Comparison of ENCODE assay signal across 10 cellular contexts in genomic region chr7:6502886-6503285, GRCh38. TPM values are rescaled to one million over a fixed set of nuclear protein-coding genes. Genes with fewer than 3 reads are reported as not detected.
DNase-seq lines count a peak whose midpoint lies in the region; ATAC-seq, FAIRE-seq and TF ChIP-seq lines count a peak whose summit lies in the region.
"Had no signal": no experiment of that assay in that cellular context is flagged by ENCODE, and none has a peak within 500 bp of the region (broad histone marks: within the 10 kb centered on the region; RNA-seq: fewer than 3 reads in every experiment).

No MANE protein-coding gene starts in this region.

- no peaks in the 10 kb centered on the region for H3K36me3 ChIP-seq in HepG2 (replicated peaks in 1 of 2; ENCODE audit: control insufficient read depth in 1 of 2, insufficient read depth in 2 of 2, low read length in 2 of 2)
- no peaks in the 10 kb centered on the region for H3K36me3 ChIP-seq in thyroid gland

- POLR2A ChIA-PET in activated CD8-positive, alpha-beta T cell treated with anti-CD3 and anti-CD28 coated beads, Interleukin-2, amount 10 ng/mL, durations not matched to agents 7 days and 5 days (lab: Charles Lee): no interaction called here
- POLR2A ChIA-PET in activated CD8-positive, alpha-beta T cell treated with anti-CD3 and anti-CD28 coated beads for 36 hours (lab: Charles Lee): no interaction called here
- POLR2A ChIA-PET in HepG2 (lab: Yijun Ruan, JAX): no interaction called here

- TF ChIP-seq EP300 in HepG2 (IDR thresholded peaks at IDR 0.05; ENCODE audit: low read depth in 2 of 2, low read length in 2 of 2) (no peak), HepG2 (CRISPR knock-in tag; IDR thresholded peaks at IDR 0.05; ENCODE audit: borderline replicate concordance) (no peak)

- no peak for TF ChIP-seq CTCF in activated CD8-positive, alpha-beta T cell treated with anti-CD3 and anti-CD28 coated beads for 36 hours (IDR thresholded peaks at IDR 0.05)
- TF ChIP-seq CTCF in HepG2 (CRISPR knock-in tag; IDR thresholded peaks at IDR 0.05) (no peak), thyroid gland (IDR thresholded peaks at IDR 0.05) (no peak)

- H3K27me3 ChIP-seq in HepG2 (ENCODE audit: control insufficient read depth in 1 of 2, insufficient read depth in 2 of 2, low read length in 2 of 2) (peaks cover 12 to 73% of the 10 kb centered on the region in 2 experiments; a peak in 4 of 5 replicates), thyroid gland (no peaks in the 10 kb centered on the region)

- no peak overlapping the region for H3K27ac Mint-ChIP-seq in activated CD8-positive, alpha-beta T cell treated with anti-CD3 and anti-CD28 coated beads, Interleukin-2, amount 10 ng/mL, durations not matched to agents 7 days and 5 days
- H3K27ac Mint-ChIP-seq in activated CD8-positive, alpha-beta T cell treated with anti-CD3 and anti-CD28 coated beads for 36 hours: no peak overlapping the region
- no peak overlapping the region for H3K27ac Mint-ChIP-seq in activated naive CD8-positive, alpha-beta T cell treated with anti-CD3 and anti-CD28 coated beads, Interleukin-2, amount 50 U/mL, for 24 hours

- no peak overlapping the region for H2AFZ ChIP-seq in HepG2 (ENCODE audit: low read length)

- no peaks in the 10 kb centered on the region for H3K79me2 ChIP-seq in HepG2 (ENCODE audit: insufficient read depth, low read length)

- no peaks in the 10 kb centered on the region for H3K9me3 Mint-ChIP-seq in activated CD8-positive, alpha-beta T cell treated with anti-CD3 and anti-CD28 coated beads, Interleukin-2, amount 10 ng/mL, durations not matched to agents 7 days and 5 days (ENCODE audit: insufficient read depth)
- no peaks in the 10 kb centered on the region for H3K9me3 Mint-ChIP-seq in activated CD8-positive, alpha-beta T cell treated with anti-CD3 and anti-CD28 coated beads for 36 hours
- H3K9me3 Mint-ChIP-seq in activated naive CD8-positive, alpha-beta T cell treated with anti-CD3 and anti-CD28 coated beads, Interleukin-2, amount 50 U/mL, for 24 hours: no peaks in the 10 kb centered on the region
- H3K9me3 Mint-ChIP-seq: activated T-helper 1 cell treated with anti-CD3 and anti-CD28 coated beads, Interleukin-12 subunit alpha, Interleukin-12 subunit beta, Interleukin-2, Interleukin-4 antibody, amounts not matched to agents 30 ng/mL and 10 ng/mL and 1 ng/mL, durations not matched to agents 14 hours and 24 hours and 36 hours had no signal

- no peak for ATAC-seq in activated CD8-positive, alpha-beta T cell treated with anti-CD3 and anti-CD28 coated beads, Interleukin-2, amount 10 ng/mL, durations not matched to agents 7 days and 5 days
- ATAC-seq in activated CD8-positive, alpha-beta T cell treated with anti-CD3 and anti-CD28 coated beads for 36 hours: no peak
- ATAC-seq in activated naive CD8-positive, alpha-beta T cell treated with anti-CD3 and anti-CD28 coated beads, Interleukin-2, amount 50 U/mL, for 24 hours: no peak
- ATAC-seq in HepG2 (no peak), GM19023 (IDR thresholded peaks at IDR 0.05; ENCODE audit: unreplicated experiment) (no peak)

- no peak for TF ChIP-seq RAD21 in HepG2 (CRISPR knock-in tag; IDR thresholded peaks at IDR 0.05)

- no peak for DNase-seq in activated CD8-positive, alpha-beta T cell treated with anti-CD3 and anti-CD28 coated beads, Interleukin-2, amount 10 ng/mL, durations not matched to agents 7 days and 5 days
- no peak for DNase-seq in activated CD8-positive, alpha-beta T cell treated with anti-CD3 and anti-CD28 coated beads for 36 hours
- no peak for DNase-seq in activated naive CD8-positive, alpha-beta T cell treated with anti-CD3 and anti-CD28 coated beads, Interleukin-2, amount 50 U/mL, for 24 hours
- DNase-seq in HepG2 (ENCODE audit: low spot score): no peak
- peak in 1 of 2 donors; percentile 32 for DNase-seq in thyroid gland
- DNase-seq in NCI-H748 treated with DMSO at 0.1 percent for 48 hours (lab: John Stamatoyannopoulos, UW): no peak
- no peak for DNase-seq in stimulated activated CD8-positive, alpha-beta memory T cell treated with anti-CD3 and anti-CD28 coated beads, Interleukin-4, amount 100 ng/mL, for 48 hours
- DNase-seq: cortex of kidney had no signal

- peaks cover 18% of the 10 kb centered on the region; the same call in 1 of the 2 replicates for H3K4me1 ChIP-seq in HepG2 (ENCODE audit: insufficient read depth, low read length)
- peaks cover 12 to 15% of the 10 kb centered on the region in 2 donors for H3K4me1 ChIP-seq in thyroid gland

- in situ Hi-C loops in HepG2 (cut with HindIII; ENCODE audit: extremely low pct_ligation_motif_present, low pct_unique_long_range_greater_than_20kb): no loop called here

- H3K27ac ChIP-seq in HepG2 (ENCODE audit: extremely low read length, insufficient read depth, low read length) (no peak overlapping the region), thyroid gland (no peak overlapping the region)

- no peaks in the 10 kb centered on the region for H4K20me1 ChIP-seq in HepG2 (ENCODE audit: insufficient read depth, low read length)

- H3K9me3 ChIP-seq in HepG2 (ENCODE audit: low read length): no peaks in the 10 kb centered on the region
- no peaks in the 10 kb centered on the region for H3K9me3 ChIP-seq in thyroid gland

- peak overlapping the region in 2 of 3 experiments; percentile 58 to 77; a peak in 2 of 6 replicates for H3K4me3 ChIP-seq in HepG2 (replicated peaks in 1 of 3; ENCODE audit: insufficient read depth in 1 of 3, low read depth in 2 of 3, low read length in 3 of 3)
- H3K4me3 ChIP-seq in thyroid gland (replicated peaks in 1 of 3): peak overlapping the region in 2 of 3 donors; percentile 75 to 83

- BruUV-seq in HepG2 (replicated peaks; lab: Mats Ljungman, UMichigan): no TSS peak

- WGBS in HepG2 (ENCODE audit: low lambda C conversion rate): 26% methylated on average over 7 of the region's 13 CpGs
- WGBS in thyroid gland, 2 donors: 57% methylated on average over 5 to 13 of the region's 13 CpGs

- H3K4me1 Mint-ChIP-seq in activated CD8-positive, alpha-beta T cell treated with anti-CD3 and anti-CD28 coated beads, Interleukin-2, amount 10 ng/mL, durations not matched to agents 7 days and 5 days (ENCODE audit: low read depth): peaks cover 14% of the 10 kb centered on the region
- H3K4me1 Mint-ChIP-seq in activated CD8-positive, alpha-beta T cell treated with anti-CD3 and anti-CD28 coated beads for 36 hours (ENCODE audit: low read depth): peaks cover 3% of the 10 kb centered on the region
- peaks cover 4% of the 10 kb centered on the region for H3K4me1 Mint-ChIP-seq in activated naive CD8-positive, alpha-beta T cell treated with anti-CD3 and anti-CD28 coated beads, Interleukin-2, amount 50 U/mL, for 24 hours

- no peak for TF ChIP-seq POLR2A in HepG2 (IDR thresholded peaks at IDR 0.05; ENCODE audit: insufficient read depth in 1 of 2, low read depth in 2 of 2, low read length in 2 of 2)
- TF ChIP-seq POLR2A in thyroid gland (IDR thresholded peaks at IDR 0.05): no peak

- CTCF ChIA-PET in activated CD8-positive, alpha-beta T cell treated with anti-CD3 and anti-CD28 coated beads, Interleukin-2, amount 10 ng/mL, durations not matched to agents 7 days and 5 days (lab: Charles Lee): no interaction called here
- CTCF ChIA-PET in activated CD8-positive, alpha-beta T cell treated with anti-CD3 and anti-CD28 coated beads for 36 hours (lab: Charles Lee): no interaction called here
- CTCF ChIA-PET in HepG2 (lab: Yijun Ruan, JAX; ENCODE audit: low intra/inter-chr PET ratio, low total read pairs): no interaction called here

- peaks cover 6% of the 10 kb centered on the region for H3K27me3 Mint-ChIP-seq in activated CD8-positive, alpha-beta T cell treated with anti-CD3 and anti-CD28 coated beads, Interleukin-2, amount 10 ng/mL, durations not matched to agents 7 days and 5 days (ENCODE audit: low read depth)
- no peaks in the 10 kb centered on the region for H3K27me3 Mint-ChIP-seq in activated CD8-positive, alpha-beta T cell treated with anti-CD3 and anti-CD28 coated beads for 36 hours
- no peaks in the 10 kb centered on the region for H3K27me3 Mint-ChIP-seq in activated naive CD8-positive, alpha-beta T cell treated with anti-CD3 and anti-CD28 coated beads, Interleukin-2, amount 50 U/mL, for 24 hours

- peak overlapping the region; percentile 74 for H3K4me2 ChIP-seq in HepG2 (ENCODE audit: low read depth, low read length)

- H3K9ac ChIP-seq in HepG2 (ENCODE audit: insufficient read depth, low read depth, low read length): no peak overlapping the region

- FAIRE-seq in HepG2 (lab: Jason Lieb, UNC): no peak

- intact Hi-C loops in activated CD8-positive, alpha-beta T cell treated with anti-CD3 and anti-CD28 coated beads for 36 hours (cut with micrococcal nuclease): no loop called here
- intact Hi-C loops in HepG2 (cut with micrococcal nuclease; ENCODE audit: unreplicated experiment) (no loop called here), thyroid gland (cut with DNase I) (no loop called here)

- peak overlapping the region; percentile 8 for H3K4me3 Mint-ChIP-seq in activated CD8-positive, alpha-beta T cell treated with anti-CD3 and anti-CD28 coated beads, Interleukin-2, amount 10 ng/mL, durations not matched to agents 7 days and 5 days
- H3K4me3 Mint-ChIP-seq in activated CD8-positive, alpha-beta T cell treated with anti-CD3 and anti-CD28 coated beads for 36 hours: no peak overlapping the region
- H3K4me3 Mint-ChIP-seq in activated naive CD8-positive, alpha-beta T cell treated with anti-CD3 and anti-CD28 coated beads, Interleukin-2, amount 50 U/mL, for 24 hours: peak overlapping the region; percentile 26

- no peaks in the 10 kb centered on the region for H3K36me3 Mint-ChIP-seq in activated CD8-positive, alpha-beta T cell treated with anti-CD3 and anti-CD28 coated beads, Interleukin-2, amount 10 ng/mL, durations not matched to agents 7 days and 5 days (ENCODE audit: low read depth)
- no peaks in the 10 kb centered on the region for H3K36me3 Mint-ChIP-seq in activated CD8-positive, alpha-beta T cell treated with anti-CD3 and anti-CD28 coated beads for 36 hours (ENCODE audit: low read depth)
- no peaks in the 10 kb centered on the region for H3K36me3 Mint-ChIP-seq in activated naive CD8-positive, alpha-beta T cell treated with anti-CD3 and anti-CD28 coated beads, Interleukin-2, amount 50 U/mL, for 24 hours (ENCODE audit: low read depth)

RNA-seq across cellular contexts. Expression of gene KDELR2, which starts 18.9 kb away (rescaled TPM):
- 10 to 100 TPM; 60.3 to 61.9 TPM for total RNA-seq in activated CD8-positive, alpha-beta T cell treated with anti-CD3 and anti-CD28 coated beads, Interleukin-2, amount 10 ng/mL, durations not matched to agents 7 days and 5 days
- total RNA-seq in activated CD8-positive, alpha-beta T cell treated with anti-CD3 and anti-CD28 coated beads for 36 hours: 10 to 100 TPM; 61.3 to 63.3 TPM
- total RNA-seq in HepG2 (2016; rRNA removed; fragmentation: Illumina TruSeq; extraction: Trizol) (118 and 194 TPM in 2 replicates), thyroid gland (100 to 1,000 TPM; 113 to 203 (median 147) TPM)
- total RNA-seq in HepG2 (2016; cell fraction: cytosol; rRNA removed; fragmentation: Illumina TruSeq; extraction: Trizol; ENCODE audit: low read depth): 89.6 and 109 TPM in 2 replicates
- total RNA-seq in HepG2 (2016; cell fraction: insoluble cytoplasmic fraction; rRNA removed; fragmentation: Illumina TruSeq; extraction: Trizol): 120 and 181 TPM in 2 replicates
- total RNA-seq in HepG2 (2016; cell fraction: membrane; rRNA removed; fragmentation: Illumina TruSeq; extraction: Trizol): 185 and 203 TPM in 2 replicates
- 159 and 179 TPM in 2 replicates for total RNA-seq in HepG2 (2016; cell fraction: nucleus; rRNA removed; fragmentation: Illumina TruSeq; extraction: Trizol)
- polyA plus RNA-seq in HepG2 (2011; rRNA removed): 167 and 220 TPM in 2 replicates
- polyA plus RNA-seq in HepG2 (2011; cell fraction: cytosol; rRNA removed): 151 and 187 TPM in 2 replicates
- 68.9 and 73.8 TPM in 2 replicates for polyA plus RNA-seq in HepG2 (2011; cell fraction: nucleus; rRNA removed)
- polyA plus RNA-seq in HepG2 (2012): 149 and 242 TPM in 2 replicates
- polyA plus RNA-seq in HepG2 (2016; cell fraction: cytosol; fragmentation: Illumina TruSeq; extraction: Trizol; ENCODE audit: low read depth): 230 and 315 TPM in 2 replicates
- polyA plus RNA-seq in HepG2 (2016; cell fraction: insoluble cytoplasmic fraction; fragmentation: Illumina TruSeq; extraction: Trizol; ENCODE audit: low read depth): 186 and 202 TPM in 2 replicates
- polyA plus RNA-seq in HepG2 (2016; cell fraction: membrane; fragmentation: Illumina TruSeq; extraction: Trizol; ENCODE audit: low read depth): 266 and 311 TPM in 2 replicates
- 443 and 455 TPM in 2 replicates for polyA plus RNA-seq in HepG2 (2016; cell fraction: nucleus; fragmentation: Illumina TruSeq; extraction: Trizol; ENCODE audit: insufficient read depth, low read depth)
- polyA minus RNA-seq in HepG2 (2011; rRNA and poly(A)+ RNA removed; ENCODE audit: low replicate concordance): 133 and 182 TPM in 2 replicates
- 108 and 113 TPM in 2 replicates for polyA minus RNA-seq in HepG2 (2011; cell fraction: cytosol; rRNA and poly(A)+ RNA removed)
- polyA minus RNA-seq in HepG2 (2011; cell fraction: nucleus; rRNA and poly(A)+ RNA removed): 69.6 and 80.1 TPM in 2 replicates

RNA-seq across cellular contexts. Expression of gene GRID2IP, which starts 48.4 kb away (rescaled TPM):
- under 1 TPM in 1 of 2 experiments, not detected in 1; 0.21 TPM for total RNA-seq in activated CD8-positive, alpha-beta T cell treated with anti-CD3 and anti-CD28 coated beads, Interleukin-2, amount 10 ng/mL, durations not matched to agents 7 days and 5 days
- under 1 TPM; 0.18 to 0.23 TPM for total RNA-seq in activated CD8-positive, alpha-beta T cell treated with anti-CD3 and anti-CD28 coated beads for 36 hours
- not detected in 2 replicates for total RNA-seq in HepG2 (2016; rRNA removed; fragmentation: Illumina TruSeq; extraction: Trizol)
- total RNA-seq in HepG2 (2016; cell fraction: cytosol; rRNA removed; fragmentation: Illumina TruSeq; extraction: Trizol; ENCODE audit: low read depth): not detected in 2 replicates
- 0.04 TPM in 1 of 2 replicates, not detected in the other for total RNA-seq in HepG2 (2016; cell fraction: insoluble cytoplasmic fraction; rRNA removed; fragmentation: Illumina TruSeq; extraction: Trizol)
- not detected in 2 replicates for total RNA-seq in HepG2 (2016; cell fraction: membrane; rRNA removed; fragmentation: Illumina TruSeq; extraction: Trizol)
- total RNA-seq in HepG2 (2016; cell fraction: nucleus; rRNA removed; fragmentation: Illumina TruSeq; extraction: Trizol): not detected in 2 replicates
- polyA plus RNA-seq in HepG2 (2011; rRNA removed): 0.03 TPM in 1 of 2 replicates, not detected in the other
- 0.01 TPM in 1 of 2 replicates, not detected in the other for polyA plus RNA-seq in HepG2 (2011; cell fraction: cytosol; rRNA removed)
- polyA plus RNA-seq in HepG2 (2011; cell fraction: nucleus; rRNA removed): 0.27 and 0.42 TPM in 2 replicates
- not detected in 2 replicates for polyA plus RNA-seq in HepG2 (2012)
- polyA plus RNA-seq in HepG2 (2016; cell fraction: cytosol; fragmentation: Illumina TruSeq; extraction: Trizol; ENCODE audit: low read depth): not detected in 2 replicates
- not detected in 2 replicates for polyA plus RNA-seq in HepG2 (2016; cell fraction: insoluble cytoplasmic fraction; fragmentation: Illumina TruSeq; extraction: Trizol; ENCODE audit: low read depth)
- not detected in 2 replicates for polyA plus RNA-seq in HepG2 (2016; cell fraction: membrane; fragmentation: Illumina TruSeq; extraction: Trizol; ENCODE audit: low read depth)
- polyA plus RNA-seq in HepG2 (2016; cell fraction: nucleus; fragmentation: Illumina TruSeq; extraction: Trizol; ENCODE audit: insufficient read depth, low read depth): not detected in 2 replicates
- polyA minus RNA-seq in HepG2 (2011; rRNA and poly(A)+ RNA removed; ENCODE audit: low replicate concordance): 0.20 TPM in 1 of 2 replicates, not detected in the other
- polyA minus RNA-seq in HepG2 (2011; cell fraction: cytosol; rRNA and poly(A)+ RNA removed): not detected in 2 replicates
- 0.13 and 0.25 TPM in 2 replicates for polyA minus RNA-seq in HepG2 (2011; cell fraction: nucleus; rRNA and poly(A)+ RNA removed)
- under 1 TPM; 0.13 to 0.67 (median 0.40) TPM for total RNA-seq in thyroid gland

RNA-seq across cellular contexts. Expression of gene DAGLB, which starts 55.1 kb away (rescaled TPM):
- total RNA-seq in activated CD8-positive, alpha-beta T cell treated with anti-CD3 and anti-CD28 coated beads, Interleukin-2, amount 10 ng/mL, durations not matched to agents 7 days and 5 days: 10 to 100 TPM; 25.1 to 28.5 TPM
- 10 to 100 TPM; 17.7 to 20.2 TPM for total RNA-seq in activated CD8-positive, alpha-beta T cell treated with anti-CD3 and anti-CD28 coated beads for 36 hours
- total RNA-seq in HepG2 (2016; rRNA removed; fragmentation: Illumina TruSeq; extraction: Trizol) (3.6 and 7.9 TPM in 2 replicates), thyroid gland (10 to 100 TPM; 14.1 to 18.4 (median 16.2) TPM)
- 6.4 and 7.1 TPM in 2 replicates for total RNA-seq in HepG2 (2016; cell fraction: cytosol; rRNA removed; fragmentation: Illumina TruSeq; extraction: Trizol; ENCODE audit: low read depth)
- total RNA-seq in HepG2 (2016; cell fraction: insoluble cytoplasmic fraction; rRNA removed; fragmentation: Illumina TruSeq; extraction: Trizol): 3.1 and 7.2 TPM in 2 replicates
- 4.0 and 4.5 TPM in 2 replicates for total RNA-seq in HepG2 (2016; cell fraction: membrane; rRNA removed; fragmentation: Illumina TruSeq; extraction: Trizol)
- total RNA-seq in HepG2 (2016; cell fraction: nucleus; rRNA removed; fragmentation: Illumina TruSeq; extraction: Trizol): 10.1 and 13.2 TPM in 2 replicates
- 9.8 and 11.5 TPM in 2 replicates for polyA plus RNA-seq in HepG2 (2011; rRNA removed)
- polyA plus RNA-seq in HepG2 (2011; cell fraction: cytosol; rRNA removed): 9.4 and 11.5 TPM in 2 replicates
- polyA plus RNA-seq in HepG2 (2011; cell fraction: nucleus; rRNA removed): 20.8 and 23.8 TPM in 2 replicates
- polyA plus RNA-seq in HepG2 (2012): 7.9 and 10.4 TPM in 2 replicates
- 1.2 and 1.8 TPM in 2 replicates for polyA plus RNA-seq in HepG2 (2016; cell fraction: cytosol; fragmentation: Illumina TruSeq; extraction: Trizol; ENCODE audit: low read depth)
- 3.4 and 4.3 TPM in 2 replicates for polyA plus RNA-seq in HepG2 (2016; cell fraction: insoluble cytoplasmic fraction; fragmentation: Illumina TruSeq; extraction: Trizol; ENCODE audit: low read depth)
- 2.0 and 2.2 TPM in 2 replicates for polyA plus RNA-seq in HepG2 (2016; cell fraction: membrane; fragmentation: Illumina TruSeq; extraction: Trizol; ENCODE audit: low read depth)
- 21.3 and 23.7 TPM in 2 replicates for polyA plus RNA-seq in HepG2 (2016; cell fraction: nucleus; fragmentation: Illumina TruSeq; extraction: Trizol; ENCODE audit: insufficient read depth, low read depth)
- polyA minus RNA-seq in HepG2 (2011; rRNA and poly(A)+ RNA removed; ENCODE audit: low replicate concordance): 40.2 and 95.0 TPM in 2 replicates
- 9.5 and 9.9 TPM in 2 replicates for polyA minus RNA-seq in HepG2 (2011; cell fraction: cytosol; rRNA and poly(A)+ RNA removed)
- 24.1 and 29.1 TPM in 2 replicates for polyA minus RNA-seq in HepG2 (2011; cell fraction: nucleus; rRNA and poly(A)+ RNA removed)
